In genomic region chr12:56104109-56104814, GRCh38 we compare ENCODE assay signal across 8 cellular contexts. TPM values are rescaled to one million over a fixed set of nuclear protein-coding genes. Genes with fewer than 3 reads are reported as not detected.
A peak's percentile ranks its signal among the peaks of the same experiment; 100 is the strongest.
DNase-seq lines count a peak whose midpoint lies in the region; ATAC-seq and TF ChIP-seq lines count a peak whose summit lies in the region.

TSS of gene PA2G4 (plus strand) at chr12:56104559. CDS start at chr12:56104738, 179 bp downstream.

- peak within 1 kb of the TSS; percentile 70 for H3K27ac ChIP-seq in temporal lobe (ENCODE audit: low read depth, low read length)

- H3K27ac Mint-ChIP-seq in activated naive CD4-positive, alpha-beta T cell treated with anti-CD3 and anti-CD28 coated beads, Interleukin-2, amount 50 U/mL, for 24 hours, result peak within 1 kb of the TSS; percentile 100

- H3K27me3 ChIP-seq in GM06990 (replicated peaks; ENCODE audit: control insufficient read depth, insufficient read depth, low read length), result no peaks in the 10 kb centered on the region

- ATAC-seq in HG02588 (IDR thresholded peaks at IDR 0.05; ENCODE audit: unreplicated experiment) (peak; percentile 95), SK-N-SH treated with all-trans-retinoic acid at 6 μM for 48 hours (peak; percentile 99)

- H3K4me3 Mint-ChIP-seq in activated naive CD4-positive, alpha-beta T cell treated with anti-CD3 and anti-CD28 coated beads, Interleukin-2, amount 50 U/mL, for 24 hours, result peak within 1 kb of the TSS; percentile 100

- DNase-seq in GM06990 (ENCODE audit: extremely low read depth, insufficient read length) (peak; percentile 98), NCI-H1092 (lab: John Stamatoyannopoulos, UW) (peak; percentile 98), globus pallidus (ENCODE audit: low spot score) (peak; percentile 98), occipital lobe (lab: John Stamatoyannopoulos, UW) (peak; percentile 98)

- H3K9me3 Mint-ChIP-seq in activated naive CD4-positive, alpha-beta T cell treated with anti-CD3 and anti-CD28 coated beads, Interleukin-2, amount 50 U/mL, for 24 hours, result no peaks in the 10 kb centered on the region

- H3K4me3 ChIP-seq in GM06990 (replicated peaks; ENCODE audit: low read depth, low read length), result peak within 1 kb of the TSS; percentile 92

- H3K36me3 Mint-ChIP-seq in activated naive CD4-positive, alpha-beta T cell treated with anti-CD3 and anti-CD28 coated beads, Interleukin-2, amount 50 U/mL, for 24 hours, result peaks cover 26% of the 10 kb centered on the region

- TF ChIP-seq CTCF in GM06990 (IDR thresholded peaks at IDR 0.05; ENCODE audit: insufficient read depth, low read length, poor library complexity, severe bottlenecking), result no peak

- H3K4me1 Mint-ChIP-seq in activated naive CD4-positive, alpha-beta T cell treated with anti-CD3 and anti-CD28 coated beads, Interleukin-2, amount 50 U/mL, for 24 hours, result peaks cover 58% of the 10 kb centered on the region

- H3K36me3 ChIP-seq in GM06990 (ENCODE audit: control insufficient read depth, insufficient read depth, low read length), result peaks cover 8% of the 10 kb centered on the region

- no peaks in the 10 kb centered on the region for H3K27me3 Mint-ChIP-seq in activated naive CD4-positive, alpha-beta T cell treated with anti-CD3 and anti-CD28 coated beads, Interleukin-2, amount 50 U/mL, for 24 hours

TF ChIP-seq in SK-N-SH treated with all-trans-retinoic acid at 6 μM for 48 hours, 23 proteins besides CTCF, POLR2A, EP300 and RAD21:
- TF ChIP-seq TOX (CRISPR knock-in tag; IDR thresholded peaks at IDR 0.05; ENCODE audit: borderline replicate concordance) (no peak), OSR1 (CRISPR knock-in tag; IDR thresholded peaks at IDR 0.05) (no peak), ZNF8 (CRISPR knock-in tag; IDR thresholded peaks at IDR 0.05) (no peak), ARNTL (CRISPR knock-in tag; IDR thresholded peaks at IDR 0.05; ENCODE audit: borderline replicate concordance, low read depth) (no peak), ZNF70 (CRISPR knock-in tag; IDR thresholded peaks at IDR 0.05) (no peak), CSDC2 (CRISPR knock-in tag; IDR thresholded peaks at IDR 0.05) (no peak), CSRNP3 (CRISPR knock-in tag; IDR thresholded peaks at IDR 0.05) (no peak), TSHZ2 (CRISPR knock-in tag; IDR thresholded peaks at IDR 0.05) (no peak), ESRRG (CRISPR knock-in tag; IDR thresholded peaks at IDR 0.05) (no peak)

RNA-seq across cellular contexts. Expression of gene PA2G4, which starts in this region (rescaled TPM):
- total RNA-seq in occipital lobe, result 64.9 TPM
- total RNA-seq in temporal lobe, result 68.8 TPM

Comparison
In these comparisons a context has a peak if more than half of its experiments do, and no peak if none do; other contexts are left out.
1. Peak in every context shown above with its lines: DNase-seq, ATAC-seq, H3K4me3 ChIP-seq and H3K27ac ChIP-seq.